14 cellular contexts compared by ENCODE assay signal in the genomic region with DNA sequence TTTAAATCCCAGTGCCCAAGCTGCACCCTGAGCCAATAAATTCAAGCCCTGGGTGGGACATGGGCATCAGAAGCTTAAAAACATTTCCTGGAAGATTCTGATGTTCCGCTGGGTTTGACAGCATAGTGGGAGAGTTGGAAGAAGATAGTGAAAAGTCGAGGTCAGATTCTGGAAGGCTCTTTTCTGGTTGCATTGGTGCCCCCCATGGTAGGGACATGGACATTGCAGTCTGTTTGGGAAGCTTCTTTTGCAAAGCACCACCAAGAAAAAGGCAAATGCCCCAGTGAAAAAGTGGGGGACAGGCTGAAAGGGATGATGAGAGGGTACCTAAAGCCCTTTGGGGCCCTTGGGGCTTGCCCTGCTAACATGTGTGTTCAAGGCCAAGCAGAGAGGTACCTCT. TPM values are rescaled to one million over a fixed set of nuclear protein-coding genes. Genes with fewer than 3 reads are reported as not detected.
A peak's percentile ranks its signal among the peaks of the same experiment; 100 is the strongest.
DNase-seq lines count a peak whose midpoint lies in the region; ATAC-seq and TF ChIP-seq lines count a peak whose summit lies in the region.
"Had no signal": no experiment of that assay in that cellular context is flagged by ENCODE, and none has a peak within 500 bp of the region (broad histone marks: within the 10 kb centered on the region; RNA-seq: fewer than 3 reads in every experiment).

No MANE protein-coding gene starts in this region.

- no peak overlapping the region for H2AFZ ChIP-seq in mammary epithelial cell (ENCODE audit: low read depth, low read length)
- H2AFZ ChIP-seq in hepatocyte: no peak overlapping the region

- no peaks in the 10 kb centered on the region for H3K9me3 ChIP-seq in mammary epithelial cell (replicated peaks; ENCODE audit: insufficient read depth, low read length)
- H3K9me3 ChIP-seq in WERI-Rb-1 (ENCODE audit: severe bottlenecking): no peaks in the 10 kb centered on the region
- H3K9me3 ChIP-seq in hepatocyte (ENCODE audit: low read depth): no peaks in the 10 kb centered on the region
- H3K9me3 ChIP-seq: A549, prostate gland had no signal

- ATAC-seq in HG03520 (IDR thresholded peaks at IDR 0.05; ENCODE audit: unreplicated experiment): no peak
- ATAC-seq in HG02759 (IDR thresholded peaks at IDR 0.05; ENCODE audit: unreplicated experiment): no peak
- no peak for ATAC-seq in HG03097 (IDR thresholded peaks at IDR 0.05; ENCODE audit: low FRiP score, unreplicated experiment)

- H3K27ac ChIP-seq in mammary epithelial cell (ENCODE audit: insufficient read depth, low read depth, low read length): no peak overlapping the region
- no peak overlapping the region for H3K27ac ChIP-seq in WERI-Rb-1
- H3K27ac ChIP-seq in hepatocyte: peak overlapping the region; percentile 85
- H3K27ac ChIP-seq: A549, prostate gland had no signal

- H3K4me1 Mint-ChIP-seq in MCF 10A (ENCODE audit: insufficient read depth, unreplicated experiment) (no peaks in the 10 kb centered on the region), type B pancreatic cell (ENCODE audit: unreplicated experiment) (peaks cover 63% of the 10 kb centered on the region)

- H3K36me3 Mint-ChIP-seq in MCF 10A (ENCODE audit: insufficient read depth, unreplicated experiment) (no peaks in the 10 kb centered on the region), type B pancreatic cell (peaks cover 7% of the 10 kb centered on the region)

- H3K9ac ChIP-seq in mammary epithelial cell (ENCODE audit: insufficient read depth, low read length): no peak overlapping the region

- H3K79me2 ChIP-seq in mammary epithelial cell (ENCODE audit: insufficient read depth, low read length) (no peaks in the 10 kb centered on the region), hepatocyte (peaks cover 90% of the 10 kb centered on the region)

- peaks cover 31% of the 10 kb centered on the region for H3K27me3 ChIP-seq in mammary epithelial cell (ENCODE audit: insufficient read depth, low read length)
- no peaks in the 10 kb centered on the region for H3K27me3 ChIP-seq in WERI-Rb-1 (ENCODE audit: insufficient read depth, low read depth, severe bottlenecking)
- H3K27me3 ChIP-seq in hepatocyte: no peaks in the 10 kb centered on the region

- DNase-seq in MCF 10A (ENCODE audit: unreplicated experiment) (no peak), mammary epithelial cell (no peak), WERI-Rb-1 (no peak), hepatocyte (ENCODE audit: low spot score) (no peak), type B pancreatic cell (ENCODE audit: extremely low spot score, unreplicated experiment) (no peak)
- DNase-seq: GF-D8, kidney, NCI-H1417 treated with DMSO at 0.1 percent for 48 hours, NCI-H82 had no signal

- no peaks in the 10 kb centered on the region for H3K9me3 Mint-ChIP-seq in MCF 10A (ENCODE audit: unreplicated experiment)
- no peaks in the 10 kb centered on the region for H3K9me3 Mint-ChIP-seq in type B pancreatic cell

- no peaks in the 10 kb centered on the region for H3K36me3 ChIP-seq in mammary epithelial cell (ENCODE audit: insufficient read depth, low read length)
- H3K36me3 ChIP-seq in WERI-Rb-1: no peaks in the 10 kb centered on the region
- no peaks in the 10 kb centered on the region for H3K36me3 ChIP-seq in hepatocyte (replicated peaks; ENCODE audit: insufficient read depth, low read depth)
- H3K36me3 ChIP-seq: prostate gland had no signal

- POLR2A ChIA-PET in MCF 10A (lab: Yijun Ruan, JAX): interaction anchor here (0.6 kb wide), 1 partner anchor 267 kb away, joined by 3 read pairs; no protein-coding TSS in a partner anchor

- no peak overlapping the region for H3K27ac Mint-ChIP-seq in MCF 10A (ENCODE audit: low read depth, unreplicated experiment)
- H3K27ac Mint-ChIP-seq in type B pancreatic cell: no peak overlapping the region

- BruUV-seq in MCF 10A (replicated peaks; lab: Mats Ljungman, UMichigan): no TSS peak
- BruUV-seq in mammary epithelial cell (replicated peaks; lab: Mats Ljungman, UMichigan): no TSS peak

- no peak overlapping the region for H3K4me3 ChIP-seq in mammary epithelial cell (replicated peaks in 1 of 3; ENCODE audit: insufficient read depth in 1 of 3, low read depth in 2 of 3, low read length in 3 of 3)
- H3K4me3 ChIP-seq in WERI-Rb-1 (ENCODE audit: low read depth, low read length): no peak overlapping the region
- H3K4me3 ChIP-seq in hepatocyte: no peak overlapping the region
- H3K4me3 ChIP-seq: A549, prostate gland had no signal

- H3K4me1 ChIP-seq in mammary epithelial cell (ENCODE audit: insufficient read depth, low read length) (no peaks in the 10 kb centered on the region), hepatocyte (ENCODE audit: insufficient read depth) (peaks cover 40% of the 10 kb centered on the region)
- H3K4me1 ChIP-seq: A549, prostate gland had no signal

- in situ Hi-C loops in mammary epithelial cell (cut with MboI; ENCODE audit: low sequenced_read_pairs in 2 of 2): no loop called here

- no peaks in the 10 kb centered on the region for H4K20me1 ChIP-seq in mammary epithelial cell (ENCODE audit: insufficient read depth, low read length)
- peaks cover 4% of the 10 kb centered on the region for H4K20me1 ChIP-seq in hepatocyte (ENCODE audit: insufficient read depth, poor library complexity, severe bottlenecking)

- dilution Hi-C loops in mammary epithelial cell (cut with HindIII; ENCODE audit: low sequenced_read_pairs): no loop called here

- H3K27me3 Mint-ChIP-seq in MCF 10A (ENCODE audit: insufficient read depth, unreplicated experiment) (peaks cover 11% of the 10 kb centered on the region), type B pancreatic cell (no peaks in the 10 kb centered on the region)

- TF ChIP-seq CTCF in MCF 10A (IDR thresholded peaks at IDR 0.05; ENCODE audit: unreplicated experiment): peak; percentile 8
- TF ChIP-seq CTCF in mammary epithelial cell (conservative IDR thresholded peaks at IDR 0.05 in 1 of 2, IDR thresholded peaks at IDR 0.05 in 1 of 2; ENCODE audit: extremely low read depth in 1 of 2, insufficient read depth in 1 of 2, low read depth in 1 of 2, low read length in 2 of 2): peak in 1 of 2 donors; percentile 36
- peak; percentile 30; the same call in 1 of the 2 replicates for TF ChIP-seq CTCF in WERI-Rb-1 (IDR thresholded peaks at IDR 0.05; ENCODE audit: low read depth, low read length)
- TF ChIP-seq CTCF in hepatocyte (IDR thresholded peaks at IDR 0.05; ENCODE audit: poor library complexity): peak; percentile 6
- peak; percentile 33 for TF ChIP-seq CTCF in type B pancreatic cell (conservative IDR thresholded peaks at IDR 0.05)

- no peak overlapping the region for H3K4me2 ChIP-seq in mammary epithelial cell (ENCODE audit: insufficient read depth, low read depth, low read length)
- H3K4me2 ChIP-seq in hepatocyte: peak overlapping the region; percentile 63
- H3K4me2 ChIP-seq: A549 had no signal

- no peaks in the 10 kb centered on the region for H3K9me2 ChIP-seq in hepatocyte (replicated peaks; ENCODE audit: insufficient read depth)

- intact Hi-C loops in MCF 10A (cut with micrococcal nuclease): no loop called here
- intact Hi-C loops in mammary epithelial cell (cut with micrococcal nuclease): no loop called here

- no peak overlapping the region for H3K4me3 Mint-ChIP-seq in MCF 10A (ENCODE audit: unreplicated experiment)
- H3K4me3 Mint-ChIP-seq in type B pancreatic cell: no peak overlapping the region

- WGBS in mammary epithelial cell (ENCODE audit: low coverage, missing lambda C conversion rate): no CpG with 5 or more reads among the region's 2 CpGs
- WGBS in hepatocyte (ENCODE audit: low lambda C conversion rate, missing lambda C conversion rate): 63% methylated on average over 2 of the region's 2 CpGs

- CTCF ChIA-PET in MCF 10A (lab: Yijun Ruan, JAX) (interaction anchor here (0.7 to 0.9 kb wide), 2 partner anchors 130 to 135 kb away, joined by 3 read pairs; no protein-coding TSS in a partner anchor), mammary epithelial cell (lab: Charles Lee; ENCODE audit: low non-redundant PET) (interaction anchor here (0.6 kb wide), 2 partner anchors 39 to 65 kb away, joined by 3 read pairs; no protein-coding TSS in a partner anchor)

RNA-seq across cellular contexts. Expression of a gene that starts 21.0 kb away (rescaled TPM):
- 0.19 and 0.49 TPM in 2 replicates for total RNA-seq in MCF 10A (2022)
- total RNA-seq in mammary epithelial cell: under 1 TPM; under 0.01 to 0.19 TPM
- 0.05 TPM for polyA plus RNA-seq in mammary epithelial cell
- not detected for polyA minus RNA-seq in mammary epithelial cell
- total RNA-seq in hepatocyte: 27.0 and 29.6 TPM in 2 replicates
- 15.0 and 16.4 TPM in 2 replicates for polyA plus RNA-seq in hepatocyte
- total RNA-seq in type B pancreatic cell (ENCODE audit: low replicate concordance): 25.7 and 48.4 TPM in 2 replicates

RNA-seq across cellular contexts. Expression of a gene that starts 35.4 kb away (rescaled TPM):
- total RNA-seq in MCF 10A (2022) (48.8 and 66.1 TPM in 2 replicates), mammary epithelial cell (10 to 100 TPM; 50.3 to 65.3 TPM), hepatocyte (29.9 and 44.3 TPM in 2 replicates), type B pancreatic cell (ENCODE audit: low replicate concordance) (50.3 and 52.9 TPM in 2 replicates)
- polyA plus RNA-seq in mammary epithelial cell (29.2 TPM), hepatocyte (7.7 and 9.3 TPM in 2 replicates)
- polyA minus RNA-seq in mammary epithelial cell: 72.6 TPM

Comparison
In these comparisons a context has a peak if more than half of its experiments do, and no peak if none do; other contexts are left out.
1. RNA of a gene that starts 21.0 kb away (total RNA-seq): 27.0 to 29.6 TPM in hepatocyte and 25.7 to 48.4 TPM in type B pancreatic cell; under 0.01 to 0.19 TPM in mammary epithelial cell and 0.19 to 0.49 TPM in MCF 10A; every median in the first group is over 10 times any median in the second.